In the genomic region with DNA sequence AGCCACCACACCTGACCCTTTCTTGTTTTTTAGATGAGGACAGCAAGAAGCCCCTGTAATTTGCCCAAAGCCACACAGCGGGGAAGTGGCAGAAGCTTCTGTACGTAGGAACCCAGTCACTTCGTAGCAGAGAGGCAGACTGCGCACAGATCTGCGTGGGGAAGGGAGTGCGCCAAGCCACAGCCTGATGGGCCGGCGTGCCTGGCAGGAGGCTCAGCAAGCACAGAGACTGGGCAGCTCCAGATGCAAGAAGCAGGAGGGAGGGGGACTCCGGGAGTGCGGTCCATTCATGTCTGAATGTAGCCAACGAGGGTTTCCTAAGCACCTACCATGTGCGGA, we compare ENCODE assay signal across 3 cellular contexts.
TF ChIP-seq lines count a peak whose summit lies in the region.

No MANE protein-coding gene starts in this region.

TF ChIP-seq in GM23338, 12 proteins besides CTCF, POLR2A, EP300 and RAD21:
- TF ChIP-seq CREB1 (CRISPR knock-in tag; IDR thresholded peaks at IDR 0.05; ENCODE audit: low read depth): no peak
- TF ChIP-seq JUNB (IDR thresholded peaks at IDR 0.05; ENCODE audit: unreplicated experiment): no peak
- TF ChIP-seq ZNF331 (CRISPR knock-in tag; IDR thresholded peaks at IDR 0.05; ENCODE audit: low read depth): no peak
- TF ChIP-seq, protein P1, sequence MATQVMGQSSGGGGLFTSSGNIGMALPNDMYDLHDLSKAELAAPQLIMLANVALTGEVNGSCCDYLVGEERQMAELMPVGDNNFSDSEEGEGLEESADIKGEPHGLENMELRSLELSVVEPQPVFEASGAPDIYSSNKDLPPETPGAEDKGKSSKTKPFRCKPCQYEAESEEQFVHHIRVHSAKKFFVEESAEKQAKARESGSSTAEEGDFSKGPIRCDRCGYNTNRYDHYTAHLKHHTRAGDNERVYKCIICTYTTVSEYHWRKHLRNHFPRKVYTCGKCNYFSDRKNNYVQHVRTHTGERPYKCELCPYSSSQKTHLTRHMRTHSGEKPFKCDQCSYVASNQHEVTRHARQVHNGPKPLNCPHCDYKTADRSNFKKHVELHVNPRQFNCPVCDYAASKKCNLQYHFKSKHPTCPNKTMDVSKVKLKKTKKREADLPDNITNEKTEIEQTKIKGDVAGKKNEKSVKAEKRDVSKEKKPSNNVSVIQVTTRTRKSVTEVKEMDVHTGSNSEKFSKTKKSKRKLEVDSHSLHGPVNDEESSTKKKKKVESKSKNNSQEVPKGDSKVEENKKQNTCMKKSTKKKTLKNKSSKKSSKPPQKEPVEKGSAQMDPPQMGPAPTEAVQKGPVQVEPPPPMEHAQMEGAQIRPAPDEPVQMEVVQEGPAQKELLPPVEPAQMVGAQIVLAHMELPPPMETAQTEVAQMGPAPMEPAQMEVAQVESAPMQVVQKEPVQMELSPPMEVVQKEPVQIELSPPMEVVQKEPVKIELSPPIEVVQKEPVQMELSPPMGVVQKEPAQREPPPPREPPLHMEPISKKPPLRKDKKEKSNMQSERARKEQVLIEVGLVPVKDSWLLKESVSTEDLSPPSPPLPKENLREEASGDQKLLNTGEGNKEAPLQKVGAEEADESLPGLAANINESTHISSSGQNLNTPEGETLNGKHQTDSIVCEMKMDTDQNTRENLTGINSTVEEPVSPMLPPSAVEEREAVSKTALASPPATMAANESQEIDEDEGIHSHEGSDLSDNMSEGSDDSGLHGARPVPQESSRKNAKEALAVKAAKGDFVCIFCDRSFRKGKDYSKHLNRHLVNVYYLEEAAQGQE (IDR thresholded peaks at IDR 0.05; ENCODE audit: unreplicated experiment): no peak

TF ChIP-seq in SK-N-SH, 30 proteins besides CTCF, POLR2A, EP300 and RAD21:
- TF ChIP-seq CHD2 (IDR thresholded peaks at IDR 0.05; ENCODE audit: low read length, partially characterized antibody) (no peak), FOXM1 (IDR thresholded peaks at IDR 0.05; ENCODE audit: low read depth) (no peak), PBX3 (IDR thresholded peaks at IDR 0.05) (no peak), RFX5 (IDR thresholded peaks at IDR 0.05; ENCODE audit: low read length) (no peak), TCF12 (IDR thresholded peaks at IDR 0.05) (no peak), JUND (IDR thresholded peaks at IDR 0.05) (no peak), POLR2AphosphoS5 (IDR thresholded peaks at IDR 0.05; ENCODE audit: low read depth, low read length) (no peak), SIN3A (IDR thresholded peaks at IDR 0.05; ENCODE audit: borderline replicate concordance, low read depth, low read length) (no peak), FOSL2 (IDR thresholded peaks at IDR 0.05; ENCODE audit: borderline replicate concordance, low read depth) (no peak), FOXJ3 (CRISPR knock-in tag; IDR thresholded peaks at IDR 0.05) (no peak), GABPA (IDR thresholded peaks at IDR 0.05; ENCODE audit: low read depth) (no peak), TEAD4 (IDR thresholded peaks at IDR 0.05; ENCODE audit: borderline replicate concordance, insufficient read depth) (no peak)
- TF ChIP-seq, protein P2, sequence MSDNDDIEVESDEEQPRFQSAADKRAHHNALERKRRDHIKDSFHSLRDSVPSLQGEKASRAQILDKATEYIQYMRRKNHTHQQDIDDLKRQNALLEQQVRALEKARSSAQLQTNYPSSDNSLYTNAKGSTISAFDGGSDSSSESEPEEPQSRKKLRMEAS (IDR thresholded peaks at IDR 0.05; ENCODE audit: low read depth): no peak
- TF ChIP-seq, protein P1 (IDR thresholded peaks at IDR 0.05; ENCODE audit: low read depth, low read length): no peak

TF ChIP-seq in HepG2, 621 proteins besides CTCF, POLR2A, EP300 and RAD21:
- no peak for TF ChIP-seq FOXO4 (CRISPR knock-in tag; conservative IDR thresholded peaks at IDR 0.05)
- 0 out of 2 replicates have a peak, but pooled peaks have one; percentile 54 for TF ChIP-seq NFE2L1 (CRISPR knock-in tag; IDR thresholded peaks at IDR 0.05; ENCODE audit: borderline replicate concordance)
- TF ChIP-seq NFATC3 (CRISPR knock-in tag; IDR thresholded peaks at IDR 0.05): no peak
- TF ChIP-seq ZNF691 (CRISPR knock-in tag; IDR thresholded peaks at IDR 0.05; ENCODE audit: borderline replicate concordance, low read depth): no peak
- TF ChIP-seq ZNF550 (CRISPR knock-in tag; IDR thresholded peaks at IDR 0.05; ENCODE audit: borderline replicate concordance): 0 out of 2 replicates have a peak, but pooled peaks have one; percentile 31
- TF ChIP-seq ZNF768 (CRISPR knock-in tag; IDR thresholded peaks at IDR 0.05): peak; percentile 60; the same call in 1 of the 2 replicates
- no peak for TF ChIP-seq ATM (IDR thresholded peaks at IDR 0.05; ENCODE audit: borderline replicate concordance)
- no peak for TF ChIP-seq KDM5B (CRISPR knock-in tag; IDR thresholded peaks at IDR 0.05; ENCODE audit: borderline replicate concordance)
- 0 out of 2 replicates have a peak, but pooled peaks have one; percentile 26 for TF ChIP-seq PCBP1 (IDR thresholded peaks at IDR 0.05; ENCODE audit: borderline replicate concordance, low read depth, low read length)
- no peak for TF ChIP-seq SALL2 (CRISPR knock-in tag; IDR thresholded peaks at IDR 0.05)
- TF ChIP-seq, protein P3, sequence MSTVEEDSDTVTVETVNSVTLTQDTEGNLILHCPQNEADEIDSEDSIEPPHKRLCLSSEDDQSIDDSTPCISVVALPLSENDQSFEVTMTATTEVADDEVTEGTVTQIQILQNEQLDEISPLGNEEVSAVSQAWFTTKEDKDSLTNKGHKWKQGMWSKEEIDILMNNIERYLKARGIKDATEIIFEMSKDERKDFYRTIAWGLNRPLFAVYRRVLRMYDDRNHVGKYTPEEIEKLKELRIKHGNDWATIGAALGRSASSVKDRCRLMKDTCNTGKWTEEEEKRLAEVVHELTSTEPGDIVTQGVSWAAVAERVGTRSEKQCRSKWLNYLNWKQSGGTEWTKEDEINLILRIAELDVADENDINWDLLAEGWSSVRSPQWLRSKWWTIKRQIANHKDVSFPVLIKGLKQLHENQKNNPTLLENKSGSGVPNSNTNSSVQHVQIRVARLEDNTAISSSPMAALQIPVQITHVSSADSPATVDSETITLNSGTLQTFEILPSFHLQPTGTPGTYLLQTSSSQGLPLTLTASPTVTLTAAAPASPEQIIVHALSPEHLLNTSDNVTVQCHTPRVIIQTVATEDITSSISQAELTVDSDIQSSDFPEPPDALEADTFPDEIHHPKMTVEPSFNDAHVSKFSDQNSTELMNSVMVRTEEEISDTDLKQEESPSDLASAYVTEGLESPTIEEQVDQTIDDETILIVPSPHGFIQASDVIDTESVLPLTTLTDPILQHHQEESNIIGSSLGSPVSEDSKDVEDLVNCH (CRISPR knock-in tag; IDR thresholded peaks at IDR 0.05): no peak
